15 cellular contexts compared by ENCODE assay signal in genomic region chr1:89999208-89999607, GRCh38.
"Had no signal": no experiment of that assay in that cellular context is flagged by ENCODE, and none has a peak within 500 bp of the region (broad histone marks: within the 10 kb centered on the region; RNA-seq: fewer than 3 reads in every experiment).

No MANE protein-coding gene starts in this region.

- DNase-seq: activated CD4-positive, alpha-beta T cell treated with anti-CD3 and anti-CD28 coated beads for 36 hours; activated CD8-positive, alpha-beta memory T cell treated with anti-CD3 and anti-CD28 coated beads, Interleukin-2, amount 50 U/mL, for 4 hours; activated CD8-positive, alpha-beta T cell treated with anti-CD3 and anti-CD28 coated beads for 36 hours; caudate nucleus; colonic mucosa; effector CD4-positive, alpha-beta T cell; kidney; left ventricle myocardium superior; ovary; stimulated activated CD4-positive, alpha-beta T cell treated with anti-CD3 and anti-CD28 coated beads, Interleukin-4, amount 100 ng/mL, for 4 hours; stimulated activated naive CD8-positive, alpha-beta T cell treated with anti-CD3 and anti-CD28 coated beads, Interleukin-15, amount 100 ng/mL, for 72 hours; T-helper 9 cell; WERI-Rb-1 had no signal

- H3K27ac ChIP-seq: colonic mucosa, gastroesophageal sphincter, ovary, thoracic aorta, WERI-Rb-1 had no signal

- H3K4me3 ChIP-seq: colonic mucosa, gastroesophageal sphincter, ovary, thoracic aorta had no signal

- H3K9me3 ChIP-seq: colonic mucosa, gastroesophageal sphincter, ovary, thoracic aorta had no signal

- H3K27me3 ChIP-seq: colonic mucosa, gastroesophageal sphincter, ovary had no signal

- ATAC-seq: activated CD4-positive, alpha-beta T cell treated with anti-CD3 and anti-CD28 coated beads for 36 hours; activated CD8-positive, alpha-beta T cell treated with anti-CD3 and anti-CD28 coated beads for 36 hours; gastroesophageal sphincter; left ventricle myocardium superior; stimulated activated naive CD8-positive, alpha-beta T cell treated with anti-CD3 and anti-CD28 coated beads, Interleukin-15, amount 100 ng/mL, for 72 hours had no signal

- H3K36me3 ChIP-seq: colonic mucosa, gastroesophageal sphincter, ovary, thoracic aorta had no signal
